ENCODE assay signal across 19 cellular contexts in genomic region chr6:16817594-16817993, GRCh38.
"Had no signal": no experiment of that assay in that cellular context is flagged by ENCODE, and none has a peak within 500 bp of the region (broad histone marks: within the 10 kb centered on the region; RNA-seq: fewer than 3 reads in every experiment).

No MANE protein-coding gene starts in this region.

- H3K9me3 ChIP-seq: esophagus muscularis mucosa had no signal

- H3K36me3 ChIP-seq: esophagus muscularis mucosa, gastroesophageal sphincter, heart left ventricle, left lung, lower lobe of right lung had no signal

- H3K27ac ChIP-seq: coronary artery, dorsolateral prefrontal cortex, esophagus muscularis mucosa, foreskin keratinocyte, gastroesophageal sphincter, heart left ventricle, left lung, lower lobe of right lung had no signal

- H3K27me3 ChIP-seq: dorsolateral prefrontal cortex, esophagus muscularis mucosa, foreskin keratinocyte, gastroesophageal sphincter, heart left ventricle, left lung had no signal

- H3K4me1 ChIP-seq: esophagus muscularis mucosa, gastroesophageal sphincter, heart left ventricle, left lung, lower lobe of right lung had no signal

- H3K4me3 Mint-ChIP-seq: mesothelial cell of epicardium; naive B cell; naive thymus-derived CD8-positive, alpha-beta T cell had no signal

- H3K27ac Mint-ChIP-seq: mesothelial cell of epicardium; naive B cell; naive thymus-derived CD8-positive, alpha-beta T cell had no signal

- ATAC-seq: foreskin keratinocyte; gastroesophageal sphincter; heart left ventricle; left cardiac atrium; left lung; left ventricle myocardium superior; lower lobe of right lung; mucosa of descending colon; naive thymus-derived CD8-positive, alpha-beta T cell had no signal

- DNase-seq: dermis blood vessel endothelial cell; dorsolateral prefrontal cortex; effector CD4-positive, alpha-beta T cell; effector memory CD4-positive, alpha-beta T cell; foreskin keratinocyte; heart left ventricle; hippocampal formation; left cardiac atrium; left lung; left ventricle myocardium superior; lower lobe of right lung; mesenchymal stem cell; mucosa of descending colon; naive B cell; naive thymus-derived CD8-positive, alpha-beta T cell had no signal

- H3K4me1 Mint-ChIP-seq: naive B cell; naive thymus-derived CD8-positive, alpha-beta T cell had no signal

- H3K4me3 ChIP-seq: coronary artery, dorsolateral prefrontal cortex, esophagus muscularis mucosa, gastroesophageal sphincter, heart left ventricle, left lung, lower lobe of right lung, mucosa of descending colon had no signal
